9 cellular contexts compared by ENCODE assay signal in the genomic region with DNA sequence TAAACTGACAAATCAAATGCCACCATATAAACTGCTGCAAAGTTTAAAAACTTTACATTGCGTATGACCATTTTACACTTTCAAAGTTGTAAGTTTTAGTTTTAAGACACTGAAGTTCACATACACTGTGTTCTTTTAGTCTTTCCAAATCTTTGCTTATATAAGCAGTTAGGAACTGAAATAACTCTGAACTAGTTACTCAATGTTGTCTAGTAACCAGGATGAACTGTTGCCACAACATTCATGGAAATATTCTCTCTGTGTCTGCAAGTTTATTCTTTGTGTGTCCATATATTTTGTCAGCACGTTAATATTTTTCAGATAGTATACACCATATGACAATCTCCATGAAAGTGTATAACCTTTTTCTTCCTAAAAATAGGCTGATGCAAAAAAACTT.
DNase-seq lines count a peak whose midpoint lies in the region; ATAC-seq and TF ChIP-seq lines count a peak whose summit lies in the region.
"Had no signal": no experiment of that assay in that cellular context is flagged by ENCODE, and none has a peak within 500 bp of the region (broad histone marks: within the 10 kb centered on the region; RNA-seq: fewer than 3 reads in every experiment).

No MANE protein-coding gene starts in this region.

- H4K20me1 ChIP-seq in MM.1S (ENCODE audit: insufficient read depth, low read length), result no peaks in the 10 kb centered on the region

- no peak overlapping the region for H3K9ac ChIP-seq in MM.1S (ENCODE audit: low read length)

- no peak overlapping the region for H3K4me2 ChIP-seq in MM.1S (ENCODE audit: low read depth, low read length)

- H3K27ac ChIP-seq in HEK293 (ENCODE audit: extremely low read depth, low read depth, low read length), result no peak overlapping the region
- no peak overlapping the region for H3K27ac ChIP-seq in MM.1S (ENCODE audit: low read length)

- H3K4me3 ChIP-seq in HEK293 (ENCODE audit: low read depth, low read length) (no peak overlapping the region), choroid plexus epithelial cell (ENCODE audit: low read depth, low read length) (no peak overlapping the region), MM.1S (ENCODE audit: low read length) (no peak overlapping the region)

- POLR2A ChIA-PET in HEK293 (lab: Yijun Ruan, JAX), result interaction anchor here (1.4 to 1.5 kb wide), 2 partner anchors 100 to 102 kb away, joined by 3 to 4 read pairs; a partner anchor contains a TSS

- CTCF ChIA-PET in HEK293 (lab: Yijun Ruan, JAX), result interaction anchor here (1.2 kb wide), 1 partner anchor 403 kb away, joined by 4 read pairs; no protein-coding TSS in a partner anchor

- H2AFZ ChIP-seq in MM.1S (ENCODE audit: low read length), result no peak overlapping the region

- H3F3A ChIP-seq in MM.1S (ENCODE audit: insufficient read depth, low read length), result no peaks in the 10 kb centered on the region

- H3K9me2 ChIP-seq in MM.1S (replicated peaks; ENCODE audit: insufficient read depth, low read length), result no peaks in the 10 kb centered on the region

- H3K9me3 ChIP-seq in HEK293 (ENCODE audit: control insufficient read depth, insufficient read depth, low read depth, low read length), result no peaks in the 10 kb centered on the region
- no peaks in the 10 kb centered on the region for H3K9me3 ChIP-seq in MM.1S (replicated peaks; ENCODE audit: insufficient read depth, low read length)

- peak; percentile 76 for ATAC-seq in left lobe of liver

- no peaks in the 10 kb centered on the region for H3K79me2 ChIP-seq in MM.1S (ENCODE audit: low read length)

- TF ChIP-seq CTCF in HEK293 (tag by site-specific recombination; IDR thresholded peaks at IDR 0.05) (no peak), choroid plexus epithelial cell (conservative IDR thresholded peaks at IDR 0.05; ENCODE audit: low read depth, low read length) (no peak), MM.1S (IDR thresholded peaks at IDR 0.05; ENCODE audit: low read length) (no peak)

- H3K4me1 ChIP-seq in HEK293 (ENCODE audit: control insufficient read depth, insufficient read depth, low read length) (peaks cover 27% of the 10 kb centered on the region), MM.1S (ENCODE audit: low read length) (no peaks in the 10 kb centered on the region)

- DNase-seq in choroid plexus epithelial cell (ENCODE audit: low read depth) (peak; percentile 92), left lobe of liver (ENCODE audit: low spot score) (no peak), stromal cell of bone marrow (ENCODE audit: low read depth) (peak; percentile 83), H4 (ENCODE audit: low spot score) (no peak), NCI-H524 treated with DMSO at 0.1 percent for 48 hours (lab: John Stamatoyannopoulos, UW) (no peak), GM19238 (ENCODE audit: insufficient read length, low spot score) (no peak), MM.1S (no peak)
- DNase-seq: amygdala had no signal

- no peaks in the 10 kb centered on the region for H3K27me3 ChIP-seq in MM.1S (replicated peaks; ENCODE audit: insufficient read depth, low read length)

- H3K36me3 ChIP-seq in HEK293 (ENCODE audit: control insufficient read depth in 2 of 2, insufficient read depth in 1 of 2, low read length in 2 of 2) (no peaks in the 10 kb centered on the region), MM.1S (replicated peaks; ENCODE audit: insufficient read depth, low read length) (no peaks in the 10 kb centered on the region)

TF ChIP-seq in HEK293, 187 proteins besides CTCF, POLR2A, EP300 and RAD21:
- TF ChIP-seq ZIC2 (tag by site-specific recombination; IDR thresholded peaks at IDR 0.05) (no peak), ZBTB21 (tag by site-specific recombination; IDR thresholded peaks at IDR 0.05) (no peak), GFI1B (tag by site-specific recombination; IDR thresholded peaks at IDR 0.05) (no peak), ZNF169 (tag by site-specific recombination; IDR thresholded peaks at IDR 0.05) (no peak), TRIM28 (IDR thresholded peaks at IDR 0.05; ENCODE audit: borderline replicate concordance, low read length) (0 out of 2 replicates have a peak, but pooled peaks have one; percentile 2), SETDB1 (IDR thresholded peaks at IDR 0.05; ENCODE audit: insufficient read length, low read length) (no peak), ZNF274 (IDR thresholded peaks at IDR 0.05; ENCODE audit: low read length) (no peak), ZNF274 (tag by site-specific recombination; IDR thresholded peaks at IDR 0.05; ENCODE audit: borderline replicate concordance) (no peak), ZNF514 (tag by site-specific recombination; IDR thresholded peaks at IDR 0.05) (no peak), ZSCAN30 (tag by site-specific recombination; IDR thresholded peaks at IDR 0.05) (no peak)

Comparison
In these comparisons a context has a peak if more than half of its experiments do, and no peak if none do; other contexts are left out.
1. DNase-seq: peak in choroid plexus epithelial cell (single experiment) and stromal cell of bone marrow (single experiment); none in left lobe of liver (single experiment), H4 (single experiment), NCI-H524 treated with DMSO at 0.1 percent for 48 hours (single experiment), GM19238 (single experiment) and MM.1S (single experiment).